Comparison of ENCODE assay signal across 4 cellular contexts in genomic region chrX:51463322-51463721, GRCh38.
TF ChIP-seq lines count a peak whose summit lies in the region.

No MANE protein-coding gene starts in this region.

TF ChIP-seq in HepG2, 621 proteins besides CTCF, POLR2A, EP300 and RAD21:
- TF ChIP-seq MAFK (conservative IDR thresholded peaks at IDR 0.05 in 1 of 2, IDR thresholded peaks at IDR 0.05 in 1 of 2; ENCODE audit: low read length in 2 of 2) (peak; percentile 29 to 74; a peak in 3 of 4 replicates), ZNF232 (CRISPR knock-in tag; IDR thresholded peaks at IDR 0.05; ENCODE audit: borderline replicate concordance) (no peak), MAFF (IDR thresholded peaks at IDR 0.05; ENCODE audit: low read depth, low read length) (peak; percentile 57)

TF ChIP-seq in A549, 52 proteins besides CTCF, POLR2A, EP300 and RAD21:
- TF ChIP-seq MAFK (IDR thresholded peaks at IDR 0.05; ENCODE audit: partially characterized antibody) = peak; percentile 46
- no peak for TF ChIP-seq KDM5A (IDR thresholded peaks at IDR 0.05)
- TF ChIP-seq MYC (IDR thresholded peaks at IDR 0.05; ENCODE audit: borderline replicate concordance, low read length) = no peak
- no peak for TF ChIP-seq HOXB13 (CRISPR knock-in tag; IDR thresholded peaks at IDR 0.05; ENCODE audit: low read depth)
- TF ChIP-seq, protein P1, sequence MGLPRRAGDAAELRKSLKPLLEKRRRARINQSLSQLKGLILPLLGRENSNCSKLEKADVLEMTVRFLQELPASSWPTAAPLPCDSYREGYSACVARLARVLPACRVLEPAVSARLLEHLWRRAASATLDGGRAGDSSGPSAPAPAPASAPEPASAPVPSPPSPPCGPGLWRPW (IDR thresholded peaks at IDR 0.05) = no peak

TF ChIP-seq in IMR-90, 13 proteins besides CTCF, POLR2A, EP300 and RAD21:
- no peak for TF ChIP-seq FOS (IDR thresholded peaks at IDR 0.05; ENCODE audit: low read depth, low read length)
- peak; percentile 64 for TF ChIP-seq MAFK (IDR thresholded peaks at IDR 0.05; ENCODE audit: low read depth, low read length)
- TF ChIP-seq BHLHE40 (IDR thresholded peaks at IDR 0.05; ENCODE audit: low read depth, low read length) = no peak
- no peak for TF ChIP-seq RFX5 (IDR thresholded peaks at IDR 0.05; ENCODE audit: low read depth, low read length)
- TF ChIP-seq, protein P2, sequence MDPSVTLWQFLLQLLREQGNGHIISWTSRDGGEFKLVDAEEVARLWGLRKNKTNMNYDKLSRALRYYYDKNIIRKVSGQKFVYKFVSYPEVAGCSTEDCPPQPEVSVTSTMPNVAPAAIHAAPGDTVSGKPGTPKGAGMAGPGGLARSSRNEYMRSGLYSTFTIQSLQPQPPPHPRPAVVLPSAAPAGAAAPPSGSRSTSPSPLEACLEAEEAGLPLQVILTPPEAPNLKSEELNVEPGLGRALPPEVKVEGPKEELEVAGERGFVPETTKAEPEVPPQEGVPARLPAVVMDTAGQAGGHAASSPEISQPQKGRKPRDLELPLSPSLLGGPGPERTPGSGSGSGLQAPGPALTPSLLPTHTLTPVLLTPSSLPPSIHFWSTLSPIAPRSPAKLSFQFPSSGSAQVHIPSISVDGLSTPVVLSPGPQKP (IDR thresholded peaks at IDR 0.05; ENCODE audit: borderline replicate concordance, low read depth, low read length) = no peak
- no peak for TF ChIP-seq CHD1 (IDR thresholded peaks at IDR 0.05; ENCODE audit: low read depth, low read length)
- no peak for TF ChIP-seq CEBPB (IDR thresholded peaks at IDR 0.05; ENCODE audit: low read depth, low read length)

TF ChIP-seq in K562, 482 proteins besides CTCF, POLR2A, EP300 and RAD21:
- TF ChIP-seq ZNF584 (CRISPR knock-in tag; IDR thresholded peaks at IDR 0.05; ENCODE audit: low read depth) (no peak), ZNF316 (IDR thresholded peaks at IDR 0.05) (peak; percentile 42), TCFL5 (CRISPR knock-in tag; conservative IDR thresholded peaks at IDR 0.05) (no peak), ZNF239 (CRISPR knock-in tag; IDR thresholded peaks at IDR 0.05) (no peak), TBP (optimal IDR thresholded peaks at IDR 0.05; ENCODE audit: low read depth, low read length) (no peak)
- TF ChIP-seq, protein P3, sequence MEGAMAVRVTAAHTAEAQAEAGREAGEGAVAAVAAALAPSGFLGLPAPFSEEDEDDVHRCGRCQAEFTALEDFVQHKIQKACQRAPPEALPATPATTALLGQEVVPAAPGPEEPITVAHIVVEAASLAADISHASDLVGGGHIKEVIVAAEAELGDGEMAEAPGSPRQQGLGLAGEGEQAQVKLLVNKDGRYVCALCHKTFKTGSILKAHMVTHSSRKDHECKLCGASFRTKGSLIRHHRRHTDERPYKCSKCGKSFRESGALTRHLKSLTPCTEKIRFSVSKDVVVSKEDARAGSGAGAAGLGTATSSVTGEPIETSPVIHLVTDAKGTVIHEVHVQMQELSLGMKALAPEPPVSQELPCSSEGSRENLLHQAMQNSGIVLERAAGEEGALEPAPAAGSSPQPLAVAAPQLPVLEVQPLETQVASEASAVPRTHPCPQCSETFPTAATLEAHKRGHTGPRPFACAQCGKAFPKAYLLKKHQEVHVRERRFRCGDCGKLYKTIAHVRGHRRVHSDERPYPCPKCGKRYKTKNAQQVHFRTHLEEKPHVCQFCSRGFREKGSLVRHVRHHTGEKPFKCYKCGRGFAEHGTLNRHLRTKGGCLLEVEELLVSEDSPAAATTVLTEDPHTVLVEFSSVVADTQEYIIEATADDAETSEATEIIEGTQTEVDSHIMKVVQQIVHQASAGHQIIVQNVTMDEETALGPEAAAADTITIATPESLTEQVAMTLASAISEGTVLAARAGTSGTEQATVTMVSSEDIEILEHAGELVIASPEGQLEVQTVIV (CRISPR knock-in tag; IDR thresholded peaks at IDR 0.05; ENCODE audit: borderline replicate concordance) = no peak
